In the genomic region with DNA sequence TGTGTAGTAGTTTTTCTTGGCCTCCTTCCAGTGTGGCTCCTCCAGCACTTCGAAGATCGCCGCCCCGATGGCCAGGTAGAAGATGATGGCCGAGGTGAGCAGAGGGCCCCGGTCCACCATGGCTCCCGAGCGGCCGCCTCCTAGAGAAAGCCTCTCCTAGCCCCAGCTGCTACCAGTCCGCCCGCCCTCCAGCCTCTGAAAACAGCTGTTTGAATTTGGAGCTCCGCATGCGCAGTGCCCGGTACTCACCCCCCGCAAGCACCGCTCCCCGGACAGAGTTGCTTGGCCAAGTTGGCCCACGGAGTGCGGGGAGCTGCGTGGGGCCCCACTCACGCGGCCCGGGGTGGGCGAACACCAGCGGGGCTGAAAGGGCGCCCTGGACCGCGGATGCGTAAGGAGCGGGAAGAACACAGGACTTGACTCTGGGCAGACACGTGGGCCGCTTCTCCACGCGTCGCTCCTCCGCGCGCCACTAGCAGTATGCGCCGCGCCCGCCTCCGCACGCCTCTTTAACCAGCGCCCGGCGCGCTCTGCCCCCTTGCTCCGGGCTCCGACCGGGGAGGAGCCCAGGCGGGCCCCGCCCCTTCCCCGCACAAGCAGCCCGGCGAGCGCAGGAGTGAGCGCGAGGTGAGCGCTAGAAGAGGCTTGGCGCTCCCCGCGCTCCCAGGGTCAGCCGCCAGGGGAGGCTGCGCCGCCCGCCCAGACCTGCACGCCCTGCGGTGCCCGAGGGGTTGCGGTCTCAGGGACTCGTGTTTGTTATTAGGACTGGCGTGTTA, we compare ENCODE assay signal across 8 cellular contexts. TPM values are rescaled to one million over a fixed set of nuclear protein-coding genes. Genes with fewer than 3 reads are reported as not detected.
DNase-seq lines count a peak whose midpoint lies in the region; ATAC-seq and TF ChIP-seq lines count a peak whose summit lies in the region.

A gene with protein sequence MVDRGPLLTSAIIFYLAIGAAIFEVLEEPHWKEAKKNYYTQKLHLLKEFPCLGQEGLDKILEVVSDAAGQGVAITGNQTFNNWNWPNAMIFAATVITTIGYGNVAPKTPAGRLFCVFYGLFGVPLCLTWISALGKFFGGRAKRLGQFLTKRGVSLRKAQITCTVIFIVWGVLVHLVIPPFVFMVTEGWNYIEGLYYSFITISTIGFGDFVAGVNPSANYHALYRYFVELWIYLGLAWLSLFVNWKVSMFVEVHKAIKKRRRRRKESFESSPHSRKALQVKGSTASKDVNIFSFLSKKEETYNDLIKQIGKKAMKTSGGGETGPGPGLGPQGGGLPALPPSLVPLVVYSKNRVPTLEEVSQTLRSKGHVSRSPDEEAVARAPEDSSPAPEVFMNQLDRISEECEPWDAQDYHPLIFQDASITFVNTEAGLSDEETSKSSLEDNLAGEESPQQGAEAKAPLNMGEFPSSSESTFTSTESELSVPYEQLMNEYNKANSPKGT (minus strand): TSS at position 484 of the 776 bp plus-strand sequence. CDS start 364 bp downstream, at position 120.

- H3K9me3 ChIP-seq in AG04450 (ENCODE audit: control insufficient read depth, insufficient read depth, low read length) (peaks cover 6% of the 10 kb centered on the region; the same call in 1 of the 2 replicates), transverse colon (no peaks in the 10 kb centered on the region)

- H3K4me3 ChIP-seq in AG04450 (ENCODE audit: low read depth, low read length) (peak within 1 kb of the TSS; percentile 34; the same call in 1 of the 2 replicates), transverse colon (peak within 1 kb of the TSS; percentile 16 to 75 (median 40))

- POLR2A ChIA-PET in AG04450 (lab: Yijun Ruan, JAX) = no interaction called here

- intact Hi-C loops in Right ventricle myocardium superior (cut with DNase I) = no loop called here
- intact Hi-C loops in transverse colon (cut with DNase I; ENCODE audit: low total_unique reads) = no loop called here

- TF ChIP-seq CTCF in AG04450 (IDR thresholded peaks at IDR 0.05; ENCODE audit: low read depth, low read length) = peak; percentile 24
- TF ChIP-seq CTCF in transverse colon (IDR thresholded peaks at IDR 0.05) = peak; percentile 66 to 96 (median 74)

- TF ChIP-seq POLR2A in transverse colon (IDR thresholded peaks at IDR 0.05) = peak; percentile 85

- ATAC-seq in GM19025 (IDR thresholded peaks at IDR 0.05; ENCODE audit: low read depth, unreplicated experiment) (peak; percentile 79), Right ventricle myocardium superior (ENCODE audit: poor library complexity) (peak; percentile 96)

- H3K27me3 ChIP-seq in AG04450 (ENCODE audit: control insufficient read depth, insufficient read depth, low read length) (peaks cover 27% of the 10 kb centered on the region), transverse colon (peaks cover 12% of the 10 kb centered on the region)

- no peaks in the 10 kb centered on the region for H3K36me3 ChIP-seq in transverse colon

- CTCF ChIA-PET in AG04450 (lab: Charles Lee) = no interaction called here

- H3K4me1 ChIP-seq in transverse colon = peaks cover 8 to 74% (median 45%) of the 10 kb centered on the region in 4 donors

- DNase-seq in AG04450 (ENCODE audit: low read depth, low spot score) (no peak), HPDE6-E6E7 (ENCODE audit: extremely low spot score) (peak; percentile 77), RKO (ENCODE audit: low spot score) (peak; percentile 87), activated gamma-delta T cell treated with Interleukin-2 at 50 U/mL for 16 hours (peak; percentile 57), Right ventricle myocardium superior (peak; percentile 86), pons (ENCODE audit: low spot score) (peak; percentile 19), transverse colon (peak; percentile 90)

- in situ Hi-C loops in transverse colon (cut with MboI; ENCODE audit: low pct_ligation_motif_present in 1 of 4, low pct_unique_long_range_greater_than_20kb in 1 of 4, low sequenced_read_pairs in 3 of 4) = no loop called here

- no peak for TF ChIP-seq EP300 in transverse colon (IDR thresholded peaks at IDR 0.05; ENCODE audit: low read depth)

- H3K27ac ChIP-seq in AG04450 (ENCODE audit: low read depth, low read length) = no peak within 1 kb of the TSS
- H3K27ac ChIP-seq in transverse colon = peak within 1 kb of the TSS; percentile 67 to 76 (median 72)

- WGBS in transverse colon (ENCODE audit: low coverage in 1 of 2), 2 donors = 4% methylated on average over 63 of the region's 73 CpGs; no CpG with 5 or more reads in 1 of the 2 donors

RNA-seq across cellular contexts. Expression of the gene that starts here (rescaled TPM):
- not detected in 2 replicates for polyA plus RNA-seq in AG04450 (2011; rRNA removed)
- polyA minus RNA-seq in AG04450 (2011; rRNA and poly(A)+ RNA removed) = not detected in 2 replicates
- total RNA-seq in Right ventricle myocardium superior (0.65 TPM), transverse colon (10 to 100 TPM in 3 of 4 donors, 1 to 10 TPM in 1; 9.6 to 86.0 (median 64.5) TPM)

Comparison
In these comparisons a context has a peak if more than half of its experiments do, and no peak if none do; other contexts are left out.
1. Peak in DNase-seq and ATAC-seq in Right ventricle myocardium superior; RNA of the gene not detected or under 1 TPM.